ENCODE assay signal across 8 cellular contexts in genomic region chr6:34791164-34791841, GRCh38. TPM values are rescaled to one million over a fixed set of nuclear protein-coding genes. Genes with fewer than 3 reads are reported as not detected.
DNase-seq lines count a peak whose midpoint lies in the region; ATAC-seq, FAIRE-seq and TF ChIP-seq lines count a peak whose summit lies in the region.

No MANE protein-coding gene starts in this region.

- H3K4me3 Mint-ChIP-seq in activated T-cell treated with anti-CD3 and anti-CD28 coated beads, Interleukin-2, amount 50 U/mL, for 4 hours = peak overlapping the region; percentile 97
- peak overlapping the region; percentile 97 for H3K4me3 Mint-ChIP-seq in natural killer cell treated with Interleukin-12 subunit alpha and Interleukin-12 subunit beta and Interleukin-15 and Interleukin-18, amount 100 ng/mL, for 72 hours

- peaks cover 15% of the 10 kb centered on the region for H3K4me1 ChIP-seq in testis

- no peaks in the 10 kb centered on the region for H3K36me3 ChIP-seq in testis (ENCODE audit: low read depth, missing control alignments)

- no peak for TF ChIP-seq POLR2A in testis (IDR thresholded peaks at IDR 0.05)

- no peaks in the 10 kb centered on the region for H3K27me3 Mint-ChIP-seq in activated T-cell treated with anti-CD3 and anti-CD28 coated beads, Interleukin-2, amount 50 U/mL, for 4 hours (ENCODE audit: low read depth)
- H3K27me3 Mint-ChIP-seq in natural killer cell treated with Interleukin-12 subunit alpha and Interleukin-12 subunit beta and Interleukin-15 and Interleukin-18, amount 100 ng/mL, for 72 hours = no peaks in the 10 kb centered on the region

- peak; percentile 41 for DNase-seq in AG08396 (ENCODE audit: low spot score)
- no peak for DNase-seq in GM18507 (ENCODE audit: extremely low spot score, insufficient read length, low read depth)
- DNase-seq in NCI-H748 treated with DMSO at 0.1 percent for 48 hours (lab: John Stamatoyannopoulos, UW) = peak; percentile 65
- peak; percentile 32 for DNase-seq in activated T-cell treated with anti-CD3 and anti-CD28 coated beads, Interleukin-2, amount 50 U/mL, for 4 hours
- peak; percentile 30 for DNase-seq in fibroblast of mammary gland (ENCODE audit: low read depth)
- no peak for DNase-seq in natural killer cell treated with Interleukin-12 subunit alpha and Interleukin-12 subunit beta and Interleukin-15 and Interleukin-18, amount 100 ng/mL, for 72 hours (ENCODE audit: low spot score)
- DNase-seq in testis = peak; percentile 77

- peak; percentile 10 for TF ChIP-seq CTCF in fibroblast of mammary gland (conservative IDR thresholded peaks at IDR 0.05; ENCODE audit: control insufficient read depth, insufficient read depth, low read depth, low read length)
- TF ChIP-seq CTCF in testis (IDR thresholded peaks at IDR 0.05) = no peak

- FAIRE-seq in GM18507 (lab: Jason Lieb, UNC) = peak; percentile 48

- no peaks in the 10 kb centered on the region for H3K9me3 ChIP-seq in testis

- no peaks in the 10 kb centered on the region for H3K27me3 ChIP-seq in testis

- peak overlapping the region; percentile 86 for H3K4me3 ChIP-seq in fibroblast of mammary gland (ENCODE audit: control insufficient read depth, low read depth, low read length)
- peak overlapping the region; percentile 83 to 90 for H3K4me3 ChIP-seq in testis

- H3K4me1 Mint-ChIP-seq in activated T-cell treated with anti-CD3 and anti-CD28 coated beads, Interleukin-2, amount 50 U/mL, for 4 hours (ENCODE audit: low read depth) = peaks cover 28% of the 10 kb centered on the region
- peaks cover 25 to 36% of the 10 kb centered on the region in 2 donors for H3K4me1 Mint-ChIP-seq in natural killer cell treated with Interleukin-12 subunit alpha and Interleukin-12 subunit beta and Interleukin-15 and Interleukin-18, amount 100 ng/mL, for 72 hours (ENCODE audit: low read depth in 2 of 2)

- peaks cover 3% of the 10 kb centered on the region for H3K36me3 Mint-ChIP-seq in activated T-cell treated with anti-CD3 and anti-CD28 coated beads, Interleukin-2, amount 50 U/mL, for 4 hours (ENCODE audit: insufficient read depth)
- peaks cover 4% of the 10 kb centered on the region for H3K36me3 Mint-ChIP-seq in natural killer cell treated with Interleukin-12 subunit alpha and Interleukin-12 subunit beta and Interleukin-15 and Interleukin-18, amount 100 ng/mL, for 72 hours

- WGBS in testis, 2 donors = 2 to 6% methylated on average over 22 to 25 of the region's 25 CpGs

- peak; percentile 33 for ATAC-seq in HG03066 (IDR thresholded peaks at IDR 0.05; ENCODE audit: low read depth, unreplicated experiment)
- ATAC-seq in activated T-cell treated with anti-CD3 and anti-CD28 coated beads, Interleukin-2, amount 50 U/mL, for 4 hours = peak; percentile 47 to 49
- ATAC-seq in natural killer cell treated with Interleukin-12 subunit alpha and Interleukin-12 subunit beta and Interleukin-15 and Interleukin-18, amount 100 ng/mL, for 72 hours = peak; percentile 24 to 50

- H3K27ac ChIP-seq in testis = peak overlapping the region; percentile 90 to 94

- no peaks in the 10 kb centered on the region for H3K9me3 Mint-ChIP-seq in activated T-cell treated with anti-CD3 and anti-CD28 coated beads, Interleukin-2, amount 50 U/mL, for 4 hours
- no peaks in the 10 kb centered on the region for H3K9me3 Mint-ChIP-seq in natural killer cell treated with Interleukin-12 subunit alpha and Interleukin-12 subunit beta and Interleukin-15 and Interleukin-18, amount 100 ng/mL, for 72 hours

- intact Hi-C loops in testis (cut with DNase I; ENCODE audit: low total_unique reads) = no loop called here

- H3K27ac Mint-ChIP-seq in natural killer cell treated with Interleukin-12 subunit alpha and Interleukin-12 subunit beta and Interleukin-15 and Interleukin-18, amount 100 ng/mL, for 72 hours = peak overlapping the region; percentile 87 to 90

RNA-seq across cellular contexts. Expression of gene BLTP3A, which starts 0.6 kb away (rescaled TPM):
- total RNA-seq in activated T-cell treated with anti-CD3 and anti-CD28 coated beads, Interleukin-2, amount 50 U/mL, for 4 hours = 10 to 100 TPM; 15.8 to 18.1 (median 17.0) TPM
- total RNA-seq in natural killer cell treated with Interleukin-12 subunit alpha and Interleukin-12 subunit beta and Interleukin-15 and Interleukin-18, amount 100 ng/mL, for 72 hours = 10 to 100 TPM; 17.1 to 21.4 TPM
- total RNA-seq in testis = 10 to 100 TPM; 37.0 to 44.1 TPM
- polyA plus RNA-seq in testis (ENCODE audit: insufficient read depth, low read depth, low replicate concordance) = 34.6 TPM

RNA-seq across cellular contexts. Expression of gene SNRPC, which starts 34.0 kb away (rescaled TPM):
- 100 to 1,000 TPM; 227 to 269 (median 247) TPM for total RNA-seq in activated T-cell treated with anti-CD3 and anti-CD28 coated beads, Interleukin-2, amount 50 U/mL, for 4 hours
- 100 to 1,000 TPM; 106 to 123 TPM for total RNA-seq in natural killer cell treated with Interleukin-12 subunit alpha and Interleukin-12 subunit beta and Interleukin-15 and Interleukin-18, amount 100 ng/mL, for 72 hours
- 100 to 1,000 TPM; 130 to 131 TPM for total RNA-seq in testis
- 300 TPM for polyA plus RNA-seq in testis (ENCODE audit: insufficient read depth, low read depth, low replicate concordance)

Comparison
In these comparisons a context has a peak if more than half of its experiments do, and no peak if none do; other contexts are left out.
1. DNase-seq: peak in AG08396 (single experiment), NCI-H748 treated with DMSO at 0.1 percent for 48 hours (single experiment), activated T-cell treated with anti-CD3 and anti-CD28 coated beads, Interleukin-2, amount 50 U/mL, for 4 hours (single experiment), fibroblast of mammary gland (single experiment) and testis (single experiment); none in GM18507 (single experiment) and natural killer cell treated with Interleukin-12 subunit alpha and Interleukin-12 subunit beta and Interleukin-15 and Interleukin-18, amount 100 ng/mL, for 72 hours (single experiment).
2. Peak in every context shown above with its lines, with median percentiles within 50 percentile points of each other: ATAC-seq.